In the genomic region with DNA sequence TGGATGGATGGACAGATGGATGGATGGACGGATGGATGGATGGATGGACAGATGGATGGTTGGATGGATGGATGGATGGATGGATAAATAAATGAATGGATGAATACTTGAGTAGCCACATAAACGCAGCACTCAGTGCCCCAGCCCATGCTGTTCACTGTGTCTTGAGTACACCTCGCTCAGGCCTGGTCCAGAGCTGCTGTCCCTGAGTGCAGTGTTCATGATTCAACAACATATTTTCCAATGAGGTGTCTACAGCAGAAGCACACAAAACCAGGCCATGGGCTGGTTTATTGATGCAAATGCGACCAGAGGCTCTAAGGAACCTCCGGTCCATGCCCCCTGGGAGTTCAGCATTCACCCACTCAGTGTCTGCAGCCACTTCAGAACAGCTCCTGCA, we compare ENCODE assay signal across 28 cellular contexts.
"Had no signal": no experiment of that assay in that cellular context is flagged by ENCODE, and none has a peak within 500 bp of the region (broad histone marks: within the 10 kb centered on the region; RNA-seq: fewer than 3 reads in every experiment).

No MANE protein-coding gene starts in this region.

- H3K27ac Mint-ChIP-seq: activated CD8-positive, alpha-beta T cell treated with anti-CD3 and anti-CD28 coated beads for 36 hours; activated naive CD8-positive, alpha-beta T cell; activated T-helper 17 cell treated with anti-CD3 and anti-CD28 coated beads, Interleukin-2, amount 50 U/mL, for 72 hours; nephron; progenitor cell of endocrine pancreas; stimulated activated effector memory CD8-positive, alpha-beta T cell treated with anti-CD3 and anti-CD28 coated beads, Interleukin-12 subunit alpha, Interleukin-12 subunit beta, amount 100 ng/mL, for 72 hours; T-helper 1 cell treated with Interleukin-12 subunit alpha and Interleukin-12 subunit beta and Interleukin-4 antibody, amounts not matched to agents 30 μg/mL and 1 μg/mL, for 36 hours had no signal

- H3K27ac ChIP-seq: colonic mucosa, dorsolateral prefrontal cortex, gastroesophageal sphincter, left lung, neutrophil, skin epidermis, stomach, tibial artery, uterus, VCaP had no signal

- DNase-seq: activated CD4-positive, alpha-beta T cell treated with anti-CD3 and anti-CD28 coated beads for 4 hours; activated CD8-positive, alpha-beta T cell treated with anti-CD3 and anti-CD28 coated beads for 36 hours; activated T-cell treated with anti-CD3 and anti-CD28 coated beads, Interleukin-2, amount 50 U/mL, for 4 hours; anterior cingulate cortex; cerebellar nuclear complex; colonic mucosa; effector memory CD4-positive, alpha-beta T cell; erythroblast; hippocampal formation; left lung; stimulated activated CD4-positive, alpha-beta T cell treated with anti-CD3 and anti-CD28 coated beads, Interleukin-12 subunit alpha, Interleukin-12 subunit beta, amount 100 ng/mL, for 4 hours; stimulated activated CD4-positive, alpha-beta T cell treated with anti-CD3 and anti-CD28 coated beads, Interleukin-4, amount 100 ng/mL, for 24 hours; stomach; T-helper 9 cell had no signal

- H3K36me3 ChIP-seq: colonic mucosa, gastroesophageal sphincter, left lung, neutrophil, stomach, tibial artery, uterus had no signal

- H3K9me3 ChIP-seq: colonic mucosa, left lung, neutrophil, tibial artery, uterus had no signal

- H3K4me1 Mint-ChIP-seq: activated T-helper 17 cell treated with anti-CD3 and anti-CD28 coated beads, Interleukin-2, amount 50 U/mL, for 72 hours; nephron; stimulated activated effector memory CD8-positive, alpha-beta T cell treated with anti-CD3 and anti-CD28 coated beads, Interleukin-12 subunit alpha, Interleukin-12 subunit beta, amount 100 ng/mL, for 72 hours had no signal

- ATAC-seq: activated CD8-positive, alpha-beta T cell treated with anti-CD3 and anti-CD28 coated beads for 36 hours; activated T-cell treated with anti-CD3 and anti-CD28 coated beads, Interleukin-2, amount 50 U/mL, for 4 hours; activated T-helper 17 cell treated with anti-CD3 and anti-CD28 coated beads, Interleukin-2, amount 50 U/mL, for 72 hours; gastroesophageal sphincter; left lung; sciatic nerve; stimulated activated effector memory CD8-positive, alpha-beta T cell treated with anti-CD3 and anti-CD28 coated beads, Interleukin-12 subunit alpha, Interleukin-12 subunit beta, amount 100 ng/mL, for 72 hours had no signal

- H3K9me3 Mint-ChIP-seq: activated CD8-positive, alpha-beta T cell treated with anti-CD3 and anti-CD28 coated beads for 36 hours; activated T-cell treated with anti-CD3 and anti-CD28 coated beads, Interleukin-2, amount 50 U/mL, for 4 hours; activated T-helper 17 cell treated with anti-CD3 and anti-CD28 coated beads, Interleukin-2, amount 50 U/mL, for 72 hours; nephron; stimulated activated effector memory CD8-positive, alpha-beta T cell treated with anti-CD3 and anti-CD28 coated beads, Interleukin-12 subunit alpha, Interleukin-12 subunit beta, amount 100 ng/mL, for 72 hours; T-helper 1 cell treated with Interleukin-12 subunit alpha and Interleukin-12 subunit beta and Interleukin-4 antibody, amounts not matched to agents 30 μg/mL and 1 μg/mL, for 36 hours had no signal

- H3K4me3 Mint-ChIP-seq: activated CD8-positive, alpha-beta T cell treated with anti-CD3 and anti-CD28 coated beads for 36 hours; activated naive CD8-positive, alpha-beta T cell; activated T-cell treated with anti-CD3 and anti-CD28 coated beads, Interleukin-2, amount 50 U/mL, for 4 hours; activated T-helper 17 cell treated with anti-CD3 and anti-CD28 coated beads, Interleukin-2, amount 50 U/mL, for 72 hours; nephron; stimulated activated effector memory CD8-positive, alpha-beta T cell treated with anti-CD3 and anti-CD28 coated beads, Interleukin-12 subunit alpha, Interleukin-12 subunit beta, amount 100 ng/mL, for 72 hours; T-helper 1 cell treated with Interleukin-12 subunit alpha and Interleukin-12 subunit beta and Interleukin-4 antibody, amounts not matched to agents 30 μg/mL and 1 μg/mL, for 36 hours had no signal

- H3K4me3 ChIP-seq: colonic mucosa, dorsolateral prefrontal cortex, gastroesophageal sphincter, left lung, skin epidermis, stomach, tibial artery, uterus had no signal

- H3K27me3 ChIP-seq: colonic mucosa, neutrophil, tibial artery, uterus had no signal

- H3K27me3 Mint-ChIP-seq: activated CD8-positive, alpha-beta T cell treated with anti-CD3 and anti-CD28 coated beads for 36 hours had no signal

- H3K36me3 Mint-ChIP-seq: activated naive CD8-positive, alpha-beta T cell; stimulated activated effector memory CD8-positive, alpha-beta T cell treated with anti-CD3 and anti-CD28 coated beads, Interleukin-12 subunit alpha, Interleukin-12 subunit beta, amount 100 ng/mL, for 72 hours had no signal

- H3K4me1 ChIP-seq: colonic mucosa, gastroesophageal sphincter, left lung, stomach, tibial artery, uterus had no signal
